Comparison of ENCODE assay signal across 15 cellular contexts in genomic region chr1:180640531-180640949, GRCh38. TPM values are rescaled to one million over a fixed set of nuclear protein-coding genes. Genes with fewer than 3 reads are reported as not detected.
DNase-seq lines count a peak whose midpoint lies in the region; ATAC-seq, FAIRE-seq and TF ChIP-seq lines count a peak whose summit lies in the region.
"Had no signal": no experiment of that assay in that cellular context is flagged by ENCODE, and none has a peak within 500 bp of the region (broad histone marks: within the 10 kb centered on the region; RNA-seq: fewer than 3 reads in every experiment).

No MANE protein-coding gene starts in this region.

- CTCF ChIA-PET in Caco-2 (lab: Charles Lee) (interaction anchor here (1.2 to 1.5 kb wide), 2 partner anchors 9 to 222 kb away, joined by 5 read pairs; partner anchors contain the start of gene XPR1), K562 (lab: Yijun Ruan, JAX; ENCODE audit: low intra/inter-chr PET ratio) (no interaction called here)

- in situ Hi-C loops in K562 (cut with MboI), result loop anchor here (25.0 kb wide), 1 partner anchor 522 kb away; no protein-coding TSS in a partner anchor

- H3K4me2 ChIP-seq in K562 (ENCODE audit: insufficient read depth, low read length), result peak overlapping the region; percentile 2; the same call in 1 of the 2 replicates

- H4K20me1 ChIP-seq in K562 (replicated peaks; ENCODE audit: control insufficient read depth, insufficient read depth, low read length), result peaks cover 8% of the 10 kb centered on the region; the same call in 1 of the 2 replicates

- TF ChIP-seq POLR2A in K562 (conservative IDR thresholded peaks at IDR 0.05), result no peak

- intact Hi-C loops in Caco-2 (cut with micrococcal nuclease; ENCODE audit: unreplicated experiment) (loop anchor here (1.0 to 2.0 kb wide), 2 partner anchors 88 to 174 kb away; no protein-coding TSS in a partner anchor), K562 (cut with micrococcal nuclease) (no loop called here), left ventricle myocardium superior (cut with micrococcal nuclease) (no loop called here)

- no peaks in the 10 kb centered on the region for H3K27me3 Mint-ChIP-seq in Caco-2 (ENCODE audit: insufficient read depth, unreplicated experiment)
- no peaks in the 10 kb centered on the region for H3K27me3 Mint-ChIP-seq in progenitor cell of endocrine pancreas
- H3K27me3 Mint-ChIP-seq: B cell; CD4-positive, alpha-beta T cell had no signal

- DNase-seq in Caco-2 (peak; percentile 68 to 74), K562 (ENCODE audit: extremely low read depth in 1 of 4, low spot score in 3 of 4) (peak in 2 of 4 experiments; percentile 45 to 69), left ventricle myocardium superior (no peak), progenitor cell of endocrine pancreas (ENCODE audit: low spot score, unreplicated experiment) (no peak), NCI-H69 (lab: John Stamatoyannopoulos, UW) (no peak), occipital lobe (lab: John Stamatoyannopoulos, UW) (no peak)
- no peak for DNase-seq in central memory CD4-positive, alpha-beta T cell
- DNase-seq: C1 segment of cervical spinal cord; CD4-positive, alpha-beta T cell; DMS79; GOT3 had no signal

- H3K79me2 ChIP-seq in K562 (ENCODE audit: control insufficient read depth, insufficient read depth, low read length), result peaks cover 95% of the 10 kb centered on the region

- peaks cover 34% of the 10 kb centered on the region for H3K4me1 Mint-ChIP-seq in Caco-2 (ENCODE audit: low read depth, unreplicated experiment)
- H3K4me1 Mint-ChIP-seq in progenitor cell of endocrine pancreas (ENCODE audit: low read depth), result peaks cover 52% of the 10 kb centered on the region

- H3K36me3 Mint-ChIP-seq in Caco-2 (ENCODE audit: insufficient read depth, unreplicated experiment), result peaks cover 8% of the 10 kb centered on the region
- H3K36me3 Mint-ChIP-seq in progenitor cell of endocrine pancreas (ENCODE audit: insufficient read depth), result peaks cover 11% of the 10 kb centered on the region

- peak overlapping the region; percentile 19; the same call in 1 of the 3 replicates for H3K27ac ChIP-seq in K562 (ENCODE audit: extremely low read depth, low read depth, low read length)

- H3K27ac Mint-ChIP-seq in Caco-2 (ENCODE audit: unreplicated experiment) (peak overlapping the region; percentile 53), progenitor cell of endocrine pancreas (peak overlapping the region; percentile 84)
- H3K27ac Mint-ChIP-seq: B cell; CD4-positive, alpha-beta T cell had no signal

- BruUV-seq in Caco-2 (replicated peaks; lab: Mats Ljungman, UMichigan) (no TSS peak), K562 (replicated peaks; lab: Mats Ljungman, UMichigan) (no TSS peak)

- H3K4me3 ChIP-seq in Caco-2 (ENCODE audit: low read depth, low read length) (no peak overlapping the region), K562 (no peak overlapping the region)
- H3K4me3 ChIP-seq: GM12878, HAP-1 had no signal

- TF ChIP-seq EP300 in K562 (IDR thresholded peaks at IDR 0.05; ENCODE audit: low read length), result no peak; the same call in 1 of the 2 replicates

- no peaks in the 10 kb centered on the region for H3K9me3 Mint-ChIP-seq in Caco-2 (ENCODE audit: unreplicated experiment)
- H3K9me3 Mint-ChIP-seq in progenitor cell of endocrine pancreas (ENCODE audit: low read depth), result peaks cover 9% of the 10 kb centered on the region
- H3K9me3 Mint-ChIP-seq: CD4-positive, alpha-beta T cell had no signal

- TF ChIP-seq CTCF in Caco-2 (IDR thresholded peaks at IDR 0.05; ENCODE audit: insufficient read depth in 1 of 2, low read depth in 1 of 2, low read length in 1 of 2, severe bottlenecking in 1 of 2, unreplicated experiment in 1 of 2) (no peak), K562 (IDR thresholded peaks at IDR 0.05 in 2 of 3, conservative IDR thresholded peaks at IDR 0.05 in 1 of 3; ENCODE audit: insufficient read depth in 2 of 3, low read depth in 1 of 3, low read length in 3 of 3) (no peak), progenitor cell of endocrine pancreas (IDR thresholded peaks at IDR 0.05; ENCODE audit: unreplicated experiment) (no peak)

- H3K9me3 ChIP-seq in Caco-2 (no peaks in the 10 kb centered on the region), K562 (replicated peaks; ENCODE audit: control insufficient read depth, insufficient read depth, low read depth, low read length) (no peaks in the 10 kb centered on the region)
- H3K9me3 ChIP-seq: HAP-1 had no signal

- H3K27me3 ChIP-seq in Caco-2 (replicated peaks; ENCODE audit: control insufficient read depth, insufficient read depth, low read length), result no peaks in the 10 kb centered on the region
- H3K27me3 ChIP-seq in K562 (ENCODE audit: control insufficient read depth in 2 of 2, insufficient read depth in 2 of 2, low read length in 2 of 2), result no peaks in the 10 kb centered on the region

- 0% methylated on average over 3 of the region's 3 CpGs for WGBS in K562 (ENCODE audit: insufficient coverage, low coverage, missing lambda C conversion rate)

- peak overlapping the region; percentile 19 for H3K4me3 Mint-ChIP-seq in Caco-2 (ENCODE audit: unreplicated experiment)
- H3K4me3 Mint-ChIP-seq in progenitor cell of endocrine pancreas (ENCODE audit: low read depth), result no peak overlapping the region
- H3K4me3 Mint-ChIP-seq: B cell; CD4-positive, alpha-beta T cell had no signal

- peaks cover 47% of the 10 kb centered on the region for H3K4me1 ChIP-seq in Caco-2
- H3K4me1 ChIP-seq in K562 (replicated peaks in 1 of 2; ENCODE audit: control insufficient read depth in 2 of 2, insufficient read depth in 2 of 2, low read length in 2 of 2), result peaks cover 16 to 40% of the 10 kb centered on the region in 2 experiments; a peak in 4 of 5 replicates

- peak; percentile 35 for FAIRE-seq in K562 (lab: Jason Lieb, UNC)
- FAIRE-seq: A204.1, GM12878 had no signal

- H2AFZ ChIP-seq in K562 (ENCODE audit: low read depth, low read length), result no peak overlapping the region

- POLR2A ChIA-PET in Caco-2 (lab: Charles Lee) (interaction anchor here (1.0 to 1.6 kb wide), 2 partner anchors 118 to 138 kb away, joined by 3 to 4 read pairs; partner anchors contain the start of gene ACBD6), K562 (lab: Yijun Ruan, JAX) (interaction anchor here (0.8 to 3.7 kb wide), 7 partner anchors 9 to 77 kb away, joined by 3 to 15 read pairs (median 4); partner anchors contain the start of gene XPR1)

- H3K9ac ChIP-seq in K562 (ENCODE audit: insufficient read depth in 1 of 2, low read depth in 2 of 2, low read length in 2 of 2), result no peak overlapping the region

- H3K36me3 ChIP-seq in Caco-2 (ENCODE audit: control insufficient read depth, insufficient read depth, low read length), result no peaks in the 10 kb centered on the region
- H3K36me3 ChIP-seq in K562 (ENCODE audit: control insufficient read depth, insufficient read depth, low read length), result peaks cover 12% of the 10 kb centered on the region
- H3K36me3 ChIP-seq: HAP-1 had no signal

- peak; percentile 82 for ATAC-seq in K562
- ATAC-seq in left ventricle myocardium superior, result peak; percentile 79
- ATAC-seq: GM12878 had no signal

- no peaks in the 10 kb centered on the region for H3K9me1 ChIP-seq in K562 (ENCODE audit: control insufficient read depth, insufficient read depth, low read length)

- 0 out of 4 replicates have a peak, but pooled peaks of 1 of the 2 experiments have one; percentile 3 for TF ChIP-seq RAD21 in K562 (CRISPR knock-in tag; conservative IDR thresholded peaks at IDR 0.05 in 1 of 2, IDR thresholded peaks at IDR 0.05 in 1 of 2)

TF ChIP-seq in K562, 482 proteins besides CTCF, POLR2A, EP300 and RAD21 (continues in another document):
- TF ChIP-seq ATF6 (CRISPR knock-in tag; IDR thresholded peaks at IDR 0.05) (peak; percentile 81; the same call in 1 of the 2 replicates), KLF16 (IDR thresholded peaks at IDR 0.05) (peak; percentile 53), CXXC5 (CRISPR knock-in tag; IDR thresholded peaks at IDR 0.05) (peak; percentile 60), DPF2 (IDR thresholded peaks at IDR 0.05) (peak; percentile 76), MEIS2 (IDR thresholded peaks at IDR 0.05; ENCODE audit: partially characterized antibody) (peak; percentile 94), SMARCE1 (IDR thresholded peaks at IDR 0.05) (peak; percentile 83), MEF2A (IDR thresholded peaks at IDR 0.05; ENCODE audit: control insufficient read depth, low read depth, low read length) (peak; percentile 97)

RNA-seq across cellular contexts. Expression of gene XPR1, which starts 8.7 kb away (rescaled TPM):
- total RNA-seq in Caco-2 (2022) (34.4 and 37.1 TPM in 2 replicates), K562 (2014; rRNA removed) (24.2 and 32.0 TPM in 2 replicates), K562 (2014; rRNA removed; fragmentation: Illumina TruSeq; extraction: Trizol) (39.8 and 49.1 TPM in 2 replicates), K562 (2015; rRNA removed; fragmentation: Illumina TruSeq; extraction: Trizol) (39.1 and 43.0 TPM in 2 replicates), K562 (2021) (36.9 and 38.6 TPM in 2 replicates), left ventricle myocardium superior (43.8 TPM), progenitor cell of endocrine pancreas (62.6 and 68.7 TPM in 2 replicates), occipital lobe (370 TPM)
- total RNA-seq in K562 (2011; cell fraction: chromatin; rRNA removed; ENCODE audit: low replicate concordance), result 97.5 and 111 TPM in 2 replicates
- total RNA-seq in K562 (2011; cell fraction: nucleolus; rRNA removed), result 52.4 and 62.2 TPM in 2 replicates
- 116 and 133 TPM in 2 replicates for total RNA-seq in K562 (2011; cell fraction: nucleoplasm; rRNA removed)
- polyA plus RNA-seq in K562 (2011; rRNA removed) (49.8 and 66.2 TPM in 2 replicates), K562 (2014; fragmentation: Illumina TruSeq; extraction: Trizol) (38.1 and 41.2 TPM in 2 replicates), K562 (2014; fragmentation: Nextera tagmentation; extraction: Ambion mirVana) (1 to 10 TPM; 3.0 to 4.7 TPM), K562 (2014; rRNA removed) (25.8 and 27.8 TPM in 2 replicates)
- polyA plus RNA-seq in K562 (2011; cell fraction: cytosol; rRNA removed), result 23.6 and 44.4 TPM in 2 replicates
- 23.0 and 26.5 TPM in 2 replicates for polyA plus RNA-seq in K562 (2011; cell fraction: nucleus; rRNA removed)
- polyA plus RNA-seq in K562 (2012), result 25.8 and 29.0 TPM in 2 replicates
- 97.0 and 108 TPM in 2 replicates for polyA minus RNA-seq in K562 (2011; rRNA and poly(A)+ RNA removed)
- 37.2 and 52.1 TPM in 2 replicates for polyA minus RNA-seq in K562 (2011; cell fraction: cytosol; rRNA and poly(A)+ RNA removed)
- 21.0 and 34.7 TPM in 2 replicates for polyA minus RNA-seq in K562 (2011; cell fraction: nucleus; rRNA and poly(A)+ RNA removed)

Comparison
In these comparisons a context has a peak if more than half of its experiments do, and no peak if none do; other contexts are left out.
1. DNase-seq: peak in Caco-2 (2 of 2); none in left ventricle myocardium superior (single experiment), progenitor cell of endocrine pancreas (single experiment), NCI-H69 (single experiment), occipital lobe (single experiment) and central memory CD4-positive, alpha-beta T cell (single experiment).